30 cellular contexts compared by ENCODE assay signal in the genomic region with DNA sequence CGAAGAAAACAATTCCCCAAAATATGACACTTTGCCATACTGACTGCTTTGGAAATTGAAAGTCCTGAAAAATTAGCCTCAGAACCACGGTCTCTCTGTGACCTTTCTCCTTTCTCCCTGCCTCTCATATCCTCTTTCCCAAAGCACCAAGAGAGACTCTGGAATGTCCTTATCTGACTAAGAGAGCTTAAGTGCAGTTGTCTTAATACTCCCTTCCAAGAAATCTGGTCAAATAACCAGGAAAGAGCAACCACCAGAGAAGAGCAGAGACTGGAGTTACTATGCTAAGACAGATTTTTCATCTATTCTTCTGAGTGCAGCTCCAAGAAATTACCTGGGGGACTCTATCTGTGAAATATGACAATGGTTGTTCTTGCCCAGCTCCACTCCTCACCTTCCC. TPM values are rescaled to one million over a fixed set of nuclear protein-coding genes. Genes with fewer than 3 reads are reported as not detected.
DNase-seq lines count a peak whose midpoint lies in the region; ATAC-seq and TF ChIP-seq lines count a peak whose summit lies in the region.
"Had no signal": no experiment of that assay in that cellular context is flagged by ENCODE, and none has a peak within 500 bp of the region (broad histone marks: within the 10 kb centered on the region; RNA-seq: fewer than 3 reads in every experiment).

No MANE protein-coding gene starts in this region.

- peak overlapping the region; percentile 26 for H3K27ac Mint-ChIP-seq in stimulated activated naive CD8-positive, alpha-beta T cell treated with anti-CD3 and anti-CD28 coated beads, Interleukin-15, Interleukin-2, amounts not matched to agents 100 ng/mL and 50 ng/mL, for 24 hours
- peak overlapping the region; percentile 44 for H3K27ac Mint-ChIP-seq in activated naive CD8-positive, alpha-beta T cell treated with anti-CD3 and anti-CD28 coated beads, Interleukin-2, amount 50 U/mL, for 24 hours
- H3K27ac Mint-ChIP-seq in naive B cell = peak overlapping the region; percentile 95 to 100 (median 98)
- no peak overlapping the region for H3K27ac Mint-ChIP-seq in activated T-helper 1 cell treated with anti-CD3 and anti-CD28 coated beads, Interleukin-12 subunit alpha, Interleukin-12 subunit beta, Interleukin-2, Interleukin-4 antibody, amounts not matched to agents 30 ng/mL and 10 ng/mL and 1 ng/mL, durations not matched to agents 14 hours and 24 hours and 36 hours
- H3K27ac Mint-ChIP-seq: progenitor cell of endocrine pancreas; stimulated activated effector memory CD8-positive, alpha-beta T cell treated with anti-CD3 and anti-CD28 coated beads, Interleukin-12 subunit alpha, Interleukin-12 subunit beta, amount 100 ng/mL, for 72 hours had no signal

- no peak for TF ChIP-seq CTCF in omental fat pad (IDR thresholded peaks at IDR 0.05)
- no peak for TF ChIP-seq CTCF in dorsolateral prefrontal cortex (IDR thresholded peaks at IDR 0.05 in 54 of 56, conservative IDR thresholded peaks at IDR 0.05 in 2 of 56; ENCODE audit: low read depth in 1 of 56, partially characterized antibody in 56 of 56)

- H3K27me3 ChIP-seq in dorsolateral prefrontal cortex = no peaks in the 10 kb centered on the region
- H3K27me3 ChIP-seq: MG63, neutrophil, sigmoid colon had no signal

- no peaks in the 10 kb centered on the region for H3K9me3 Mint-ChIP-seq in stimulated activated naive CD8-positive, alpha-beta T cell treated with anti-CD3 and anti-CD28 coated beads, Interleukin-15, Interleukin-2, amounts not matched to agents 100 ng/mL and 50 ng/mL, for 24 hours
- no peaks in the 10 kb centered on the region for H3K9me3 Mint-ChIP-seq in activated naive CD8-positive, alpha-beta T cell treated with anti-CD3 and anti-CD28 coated beads, Interleukin-2, amount 50 U/mL, for 24 hours
- H3K9me3 Mint-ChIP-seq in naive B cell = peaks cover 0 to 4% (median 0%) of the 10 kb centered on the region in 7 donors
- no peaks in the 10 kb centered on the region for H3K9me3 Mint-ChIP-seq in activated T-helper 1 cell treated with anti-CD3 and anti-CD28 coated beads, Interleukin-12 subunit alpha, Interleukin-12 subunit beta, Interleukin-2, Interleukin-4 antibody, amounts not matched to agents 30 ng/mL and 10 ng/mL and 1 ng/mL, durations not matched to agents 14 hours and 24 hours and 36 hours
- H3K9me3 Mint-ChIP-seq: CD8-positive, alpha-beta memory T cell; stimulated activated effector memory CD8-positive, alpha-beta T cell treated with anti-CD3 and anti-CD28 coated beads, Interleukin-12 subunit alpha, Interleukin-12 subunit beta, amount 100 ng/mL, for 72 hours had no signal

- H3K4me3 Mint-ChIP-seq in stimulated activated naive CD8-positive, alpha-beta T cell treated with anti-CD3 and anti-CD28 coated beads, Interleukin-15, Interleukin-2, amounts not matched to agents 100 ng/mL and 50 ng/mL, for 24 hours = no peak overlapping the region
- H3K4me3 Mint-ChIP-seq in activated naive CD8-positive, alpha-beta T cell treated with anti-CD3 and anti-CD28 coated beads, Interleukin-2, amount 50 U/mL, for 24 hours = peak overlapping the region; percentile 32
- H3K4me3 Mint-ChIP-seq in naive B cell = peak overlapping the region; percentile 81 to 97 (median 94)
- H3K4me3 Mint-ChIP-seq in activated T-helper 1 cell treated with anti-CD3 and anti-CD28 coated beads, Interleukin-12 subunit alpha, Interleukin-12 subunit beta, Interleukin-2, Interleukin-4 antibody, amounts not matched to agents 30 ng/mL and 10 ng/mL and 1 ng/mL, durations not matched to agents 14 hours and 24 hours and 36 hours = no peak overlapping the region
- H3K4me3 Mint-ChIP-seq: stimulated activated effector memory CD8-positive, alpha-beta T cell treated with anti-CD3 and anti-CD28 coated beads, Interleukin-12 subunit alpha, Interleukin-12 subunit beta, amount 100 ng/mL, for 72 hours had no signal

- H3K27ac ChIP-seq in dorsolateral prefrontal cortex = no peak overlapping the region
- H3K27ac ChIP-seq: neutrophil, sigmoid colon, VCaP had no signal

- ATAC-seq in stimulated activated naive CD8-positive, alpha-beta T cell treated with anti-CD3 and anti-CD28 coated beads, Interleukin-15, Interleukin-2, amounts not matched to agents 100 U/mL and 50 U/mL, for 24 hours = no peak
- ATAC-seq in activated naive CD8-positive, alpha-beta T cell treated with anti-CD3 and anti-CD28 coated beads, Interleukin-2, amount 50 U/mL, for 24 hours = no peak
- ATAC-seq in naive B cell (ENCODE audit: low read depth in 2 of 2) (no peak), omental fat pad (ENCODE audit: low FRiP score) (no peak)
- ATAC-seq: left lobe of liver; stimulated activated effector memory CD8-positive, alpha-beta T cell treated with anti-CD3 and anti-CD28 coated beads, Interleukin-12 subunit alpha, Interleukin-12 subunit beta, amount 100 ng/mL, for 72 hours had no signal

- peaks cover 54% of the 10 kb centered on the region for H3K4me1 Mint-ChIP-seq in stimulated activated naive CD8-positive, alpha-beta T cell treated with anti-CD3 and anti-CD28 coated beads, Interleukin-15, Interleukin-2, amounts not matched to agents 100 ng/mL and 50 ng/mL, for 24 hours (ENCODE audit: low read depth)
- H3K4me1 Mint-ChIP-seq in activated naive CD8-positive, alpha-beta T cell treated with anti-CD3 and anti-CD28 coated beads, Interleukin-2, amount 50 U/mL, for 24 hours = peaks cover 56% of the 10 kb centered on the region
- H3K4me1 Mint-ChIP-seq in naive B cell = peaks cover 53 to 91% (median 82%) of the 10 kb centered on the region in 3 donors
- peaks cover 35% of the 10 kb centered on the region for H3K4me1 Mint-ChIP-seq in activated T-helper 1 cell treated with anti-CD3 and anti-CD28 coated beads, Interleukin-12 subunit alpha, Interleukin-12 subunit beta, Interleukin-2, Interleukin-4 antibody, amounts not matched to agents 30 ng/mL and 10 ng/mL and 1 ng/mL, durations not matched to agents 14 hours and 24 hours and 36 hours (ENCODE audit: low read depth)
- H3K4me1 Mint-ChIP-seq: stimulated activated effector memory CD8-positive, alpha-beta T cell treated with anti-CD3 and anti-CD28 coated beads, Interleukin-12 subunit alpha, Interleukin-12 subunit beta, amount 100 ng/mL, for 72 hours had no signal

- intact Hi-C loops in dorsolateral prefrontal cortex (cut with DNase I) = no loop called here
- intact Hi-C loops in activated T-helper 1 cell treated with anti-CD3 and anti-CD28 coated beads, Interleukin-12 subunit alpha, Interleukin-12 subunit beta, Interleukin-2, Interleukin-4 antibody, amounts not matched to agents 30 ng/mL and 10 ng/mL and 1 ng/mL, durations not matched to agents 14 hours and 24 hours and 36 hours (cut with micrococcal nuclease) = no loop called here

- no peaks in the 10 kb centered on the region for H3K27me3 Mint-ChIP-seq in stimulated activated naive CD8-positive, alpha-beta T cell treated with anti-CD3 and anti-CD28 coated beads, Interleukin-15, Interleukin-2, amounts not matched to agents 100 ng/mL and 50 ng/mL, for 24 hours
- no peaks in the 10 kb centered on the region for H3K27me3 Mint-ChIP-seq in activated naive CD8-positive, alpha-beta T cell treated with anti-CD3 and anti-CD28 coated beads, Interleukin-2, amount 50 U/mL, for 24 hours
- H3K27me3 Mint-ChIP-seq in naive B cell = no peaks in the 10 kb centered on the region
- H3K27me3 Mint-ChIP-seq in activated T-helper 1 cell treated with anti-CD3 and anti-CD28 coated beads, Interleukin-12 subunit alpha, Interleukin-12 subunit beta, Interleukin-2, Interleukin-4 antibody, amounts not matched to agents 30 ng/mL and 10 ng/mL and 1 ng/mL, durations not matched to agents 14 hours and 24 hours and 36 hours (ENCODE audit: insufficient read depth) = no peaks in the 10 kb centered on the region
- H3K27me3 Mint-ChIP-seq: CD8-positive, alpha-beta memory T cell; progenitor cell of endocrine pancreas had no signal

- no peak for DNase-seq in stimulated activated naive CD8-positive, alpha-beta T cell treated with anti-CD3 and anti-CD28 coated beads, Interleukin-15, Interleukin-2, amounts not matched to agents 100 U/mL and 50 U/mL, for 24 hours
- DNase-seq in activated naive CD8-positive, alpha-beta T cell treated with anti-CD3 and anti-CD28 coated beads, Interleukin-2, amount 50 U/mL, for 24 hours = no peak
- DNase-seq in naive B cell (no peak), omental fat pad (ENCODE audit: low spot score) (no peak), dorsolateral prefrontal cortex (no peak)
- no peak for DNase-seq in stimulated activated CD4-positive, alpha-beta T cell treated with anti-CD3 and anti-CD28 coated beads, Interleukin-4, amount 100 ng/mL, for 1 hour
- no peak for DNase-seq in activated T-helper 1 cell treated with anti-CD3 and anti-CD28 coated beads, Interleukin-12 subunit alpha, Interleukin-12 subunit beta, Interleukin-2, Interleukin-4 antibody, amounts not matched to agents 30 ng/mL and 10 ng/mL and 1 ng/mL, durations not matched to agents 14 hours and 24 hours and 36 hours (ENCODE audit: low spot score)
- DNase-seq: activated CD4-positive, alpha-beta T cell treated with anti-CD3 and anti-CD28 coated beads for 4 hours; activated CD8-positive, alpha-beta memory T cell treated with anti-CD3 and anti-CD28 coated beads for 24 hours; activated effector memory CD4-positive, alpha-beta T cell treated with Interleukin-2 at 50 U/mL for 16 hours; activated T-cell treated with anti-CD3 and anti-CD28 coated beads for 4 hours; CD8-positive, alpha-beta memory T cell; cortex of kidney; foreskin fibroblast; H7; KG1; mesendoderm; MG63; NCI-H2029 treated with DMSO at 0.1 percent for 48 hours; NCI-H69; sigmoid colon; stimulated activated CD4-positive, alpha-beta T cell treated with anti-CD3 and anti-CD28 coated beads, Interleukin-15, amount 100 ng/mL, for 24 hours; SW 1271; T1000 had no signal

- H3K4me3 ChIP-seq in dorsolateral prefrontal cortex = no peak overlapping the region
- H3K4me3 ChIP-seq: MG63, sigmoid colon had no signal

- no peaks in the 10 kb centered on the region for H3K36me3 Mint-ChIP-seq in stimulated activated naive CD8-positive, alpha-beta T cell treated with anti-CD3 and anti-CD28 coated beads, Interleukin-15, Interleukin-2, amounts not matched to agents 100 ng/mL and 50 ng/mL, for 24 hours (ENCODE audit: low read depth)
- peaks cover 8% of the 10 kb centered on the region for H3K36me3 Mint-ChIP-seq in activated naive CD8-positive, alpha-beta T cell treated with anti-CD3 and anti-CD28 coated beads, Interleukin-2, amount 50 U/mL, for 24 hours (ENCODE audit: low read depth)
- peaks cover 8% of the 10 kb centered on the region in 2 donors for H3K36me3 Mint-ChIP-seq in naive B cell
- peaks cover 10% of the 10 kb centered on the region for H3K36me3 Mint-ChIP-seq in activated T-helper 1 cell treated with anti-CD3 and anti-CD28 coated beads, Interleukin-12 subunit alpha, Interleukin-12 subunit beta, Interleukin-2, Interleukin-4 antibody, amounts not matched to agents 30 ng/mL and 10 ng/mL and 1 ng/mL, durations not matched to agents 14 hours and 24 hours and 36 hours (ENCODE audit: low read depth)
- H3K36me3 Mint-ChIP-seq: stimulated activated effector memory CD8-positive, alpha-beta T cell treated with anti-CD3 and anti-CD28 coated beads, Interleukin-12 subunit alpha, Interleukin-12 subunit beta, amount 100 ng/mL, for 72 hours had no signal

RNA-seq across cellular contexts. Expression of a gene that starts 10.5 kb away (rescaled TPM):
- polyA plus RNA-seq in naive B cell (ENCODE audit: low read depth in 6 of 6) = 1,000 to 10,000 TPM in 3 of 6 donors, 100 to 1,000 TPM in 3; 644 to 1,809 (median 1,004) TPM
- total RNA-seq in omental fat pad = 100 to 1,000 TPM in 1 of 4 donors, 10 to 100 TPM in 3; 57.8 to 101 (median 75.6) TPM
- 10 to 100 TPM; 23.7 to 85.7 (median 42.5) TPM for total RNA-seq in dorsolateral prefrontal cortex
- 86.4 and 87.9 TPM in 2 replicates for total RNA-seq in activated T-helper 1 cell treated with anti-CD3 and anti-CD28 coated beads, Interleukin-12 subunit alpha, Interleukin-12 subunit beta, Interleukin-2, Interleukin-4 antibody, amounts not matched to agents 30 ng/mL and 10 ng/mL and 1 ng/mL, durations not matched to agents 14 hours and 24 hours and 36 hours

Comparison
In these comparisons a context has a peak if more than half of its experiments do, and no peak if none do; other contexts are left out.
1. H3K4me3 Mint-ChIP-seq: peak in activated naive CD8-positive, alpha-beta T cell treated with anti-CD3 and anti-CD28 coated beads, Interleukin-2, amount 50 U/mL, for 24 hours (single experiment) and naive B cell (8 of 8); none in stimulated activated naive CD8-positive, alpha-beta T cell treated with anti-CD3 and anti-CD28 coated beads, Interleukin-15, Interleukin-2, amounts not matched to agents 100 ng/mL and 50 ng/mL, for 24 hours (single experiment) and activated T-helper 1 cell treated with anti-CD3 and anti-CD28 coated beads, Interleukin-12 subunit alpha, Interleukin-12 subunit beta, Interleukin-2, Interleukin-4 antibody, amounts not matched to agents 30 ng/mL and 10 ng/mL and 1 ng/mL, durations not matched to agents 14 hours and 24 hours and 36 hours (single experiment).